In the genomic region with DNA sequence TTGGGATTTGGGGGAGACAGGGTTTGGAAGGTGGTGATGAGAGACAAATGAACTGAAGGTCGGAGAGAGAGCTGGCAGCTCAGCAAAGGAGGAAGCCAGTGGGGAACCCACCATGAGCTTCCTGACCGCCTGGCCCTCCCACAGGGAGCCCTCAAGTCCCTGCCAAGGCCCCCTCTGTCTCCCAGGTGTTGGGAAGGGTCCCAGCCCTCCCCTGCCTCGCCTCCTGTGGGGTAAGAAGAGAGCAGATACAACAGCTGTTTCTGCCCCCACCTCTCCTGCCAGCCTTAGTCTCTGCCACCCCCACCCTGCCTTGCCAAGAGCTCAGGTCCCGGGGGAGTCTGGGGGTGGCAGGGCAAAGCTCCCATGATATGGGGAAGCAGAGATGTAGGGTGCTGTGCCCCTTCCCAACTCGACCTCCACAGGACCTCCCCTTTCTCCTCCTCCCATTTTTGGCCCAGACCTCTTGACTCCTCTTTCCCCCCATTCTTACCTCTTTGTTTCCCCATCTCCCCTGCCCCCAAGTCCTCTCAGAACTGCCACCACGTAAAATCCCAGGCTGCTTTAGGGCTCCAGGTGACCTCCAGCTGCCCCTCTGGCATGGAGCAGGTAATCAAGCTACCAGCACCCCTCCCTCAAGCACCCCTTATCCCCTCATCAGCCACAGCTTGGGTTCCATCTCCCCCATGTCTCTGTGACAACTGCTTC, we compare ENCODE assay signal across 17 cellular contexts. TPM values are rescaled to one million over a fixed set of nuclear protein-coding genes. Genes with fewer than 3 reads are reported as not detected.
DNase-seq lines count a peak whose midpoint lies in the region; TF ChIP-seq lines count a peak whose summit lies in the region.
"Had no signal": no experiment of that assay in that cellular context is flagged by ENCODE, and none has a peak within 500 bp of the region (broad histone marks: within the 10 kb centered on the region; RNA-seq: fewer than 3 reads in every experiment).

No MANE protein-coding gene starts in this region.

- intact Hi-C loops in dendritic cell treated with granulocyte-macrophage colony-stimulating factor and Interleukin-4, amounts not matched to agents 40 ng/mL and 50 ng/mL, for 4 days (cut with micrococcal nuclease): no loop called here

- in situ Hi-C loops in GM23248 (cut with MboI): no loop called here

- H3K4me3 Mint-ChIP-seq in dendritic cell treated with granulocyte-macrophage colony-stimulating factor and Interleukin-4, amounts not matched to agents 40 ng/mL and 50 ng/mL, for 4 days: no peak overlapping the region
- no peak overlapping the region for H3K4me3 Mint-ChIP-seq in mesothelial cell of epicardium
- H3K4me3 Mint-ChIP-seq: CD8-positive, alpha-beta T cell had no signal

- DNase-seq in Karpas-422: no peak
- no peak for DNase-seq in mesothelial cell of epicardium (ENCODE audit: low spot score in 2 of 2, unreplicated experiment in 2 of 2)
- DNase-seq in substantia nigra (lab: John Stamatoyannopoulos, UW): peak in 1 of 49 donors; percentile 34
- no peak for DNase-seq in HUDEP-2 (lab: John Stamatoyannopoulos, UW; ENCODE audit: unreplicated experiment in 76 of 76)
- no peak for DNase-seq in GM23248
- DNase-seq in SHP77 treated with DMSO at 0.1 percent for 48 hours (lab: John Stamatoyannopoulos, UW): no peak
- DNase-seq in NCI-H526 (lab: John Stamatoyannopoulos, UW): no peak
- DNase-seq: adrenal gland; GF-D8; NK-92 treated with Interleukin-12 subunit alpha and Interleukin-12 subunit beta, amount 100 ng/mL, for 24 hours; stimulated activated CD4-positive, alpha-beta T cell treated with anti-CD3 and anti-CD28 coated beads, Interleukin-2, amount 100 ng/mL, for 24 hours had no signal

- H3K27ac ChIP-seq in Karpas-422 (ENCODE audit: low read length): no peak overlapping the region
- peak overlapping the region; percentile 78 for H3K27ac ChIP-seq in substantia nigra (ENCODE audit: low read depth, low read length, poor library complexity, severe bottlenecking)
- H3K27ac ChIP-seq in GM23248: no peak overlapping the region
- H3K27ac ChIP-seq: KMS-11, SJCRH30 had no signal

- H3K9ac ChIP-seq in Karpas-422 (ENCODE audit: low read length) (0 out of 2 replicates have a peak overlapping the region, but pooled peaks have one; percentile 36), GM23248 (no peak overlapping the region)
- H3K9ac ChIP-seq: KMS-11 had no signal

- H3K9me2 ChIP-seq in Karpas-422 (replicated peaks; ENCODE audit: insufficient read depth, low read length): no peaks in the 10 kb centered on the region
- no peaks in the 10 kb centered on the region for H3K9me2 ChIP-seq in GM23248 (ENCODE audit: insufficient read depth)

- peaks cover 2% of the 10 kb centered on the region for H3K36me3 Mint-ChIP-seq in dendritic cell treated with granulocyte-macrophage colony-stimulating factor and Interleukin-4, amounts not matched to agents 40 ng/mL and 50 ng/mL, for 4 days (ENCODE audit: low read depth)
- H3K36me3 Mint-ChIP-seq in mesothelial cell of epicardium: peaks cover 7% of the 10 kb centered on the region

- no peaks in the 10 kb centered on the region for H3K9me3 ChIP-seq in Karpas-422 (ENCODE audit: low read length)
- no peaks in the 10 kb centered on the region for H3K9me3 ChIP-seq in GM23248 (ENCODE audit: low read depth)
- H3K9me3 ChIP-seq: adrenal gland, prostate gland, SJCRH30 had no signal

- WGBS in GM23248 (ENCODE audit: low coverage in 1 of 2, low lambda C conversion rate in 2 of 2, missing lambda C conversion rate in 2 of 2), 2 experiments: 86 to 87% methylated on average over 6 of the region's 6 CpGs

- no peak overlapping the region for H2AFZ ChIP-seq in Karpas-422 (ENCODE audit: low read length)
- H2AFZ ChIP-seq in GM23248: no peak overlapping the region

- TF ChIP-seq CTCF in mesothelial cell of epicardium (IDR thresholded peaks at IDR 0.05; ENCODE audit: unreplicated experiment): no peak

- peaks cover 24% of the 10 kb centered on the region for H3K4me1 ChIP-seq in Karpas-422 (ENCODE audit: low read length)
- peaks cover 27% of the 10 kb centered on the region for H3K4me1 ChIP-seq in GM23248 (ENCODE audit: insufficient read depth)

- no peaks in the 10 kb centered on the region for H4K20me1 ChIP-seq in Karpas-422 (ENCODE audit: insufficient read depth, low read depth, low read length)
- H4K20me1 ChIP-seq in GM23248 (ENCODE audit: insufficient read depth): no peaks in the 10 kb centered on the region

- peak overlapping the region; percentile 23 for H3K27ac Mint-ChIP-seq in dendritic cell treated with granulocyte-macrophage colony-stimulating factor and Interleukin-4, amounts not matched to agents 40 ng/mL and 50 ng/mL, for 4 days
- H3K27ac Mint-ChIP-seq in mesothelial cell of epicardium: peak overlapping the region; percentile 3
- H3K27ac Mint-ChIP-seq: CD8-positive, alpha-beta T cell had no signal

- H3K36me3 ChIP-seq in Karpas-422 (ENCODE audit: insufficient read depth, low read length): no peaks in the 10 kb centered on the region
- peaks cover 15% of the 10 kb centered on the region; the same call in 1 of the 2 replicates for H3K36me3 ChIP-seq in GM23248 (ENCODE audit: low read depth)
- H3K36me3 ChIP-seq: adrenal gland, prostate gland had no signal

- peaks cover 91% of the 10 kb centered on the region for H3K4me1 Mint-ChIP-seq in dendritic cell treated with granulocyte-macrophage colony-stimulating factor and Interleukin-4, amounts not matched to agents 40 ng/mL and 50 ng/mL, for 4 days (ENCODE audit: low read depth)
- H3K4me1 Mint-ChIP-seq in mesothelial cell of epicardium: peaks cover 42% of the 10 kb centered on the region

- H3K27me3 Mint-ChIP-seq in dendritic cell treated with granulocyte-macrophage colony-stimulating factor and Interleukin-4, amounts not matched to agents 40 ng/mL and 50 ng/mL, for 4 days: peaks cover 23% of the 10 kb centered on the region
- no peaks in the 10 kb centered on the region for H3K27me3 Mint-ChIP-seq in mesothelial cell of epicardium (ENCODE audit: low read depth)

- no peaks in the 10 kb centered on the region for H3K79me2 ChIP-seq in Karpas-422 (ENCODE audit: low read length)
- peaks cover 31% of the 10 kb centered on the region for H3K79me2 ChIP-seq in GM23248 (ENCODE audit: insufficient read depth)

- H3K4me2 ChIP-seq in Karpas-422 (ENCODE audit: low read depth, low read length, poor library complexity, severe bottlenecking) (no peak overlapping the region), GM23248 (ENCODE audit: unreplicated experiment) (no peak overlapping the region)
- H3K4me2 ChIP-seq: KMS-11 had no signal

- no peak overlapping the region for H3K4me3 ChIP-seq in Karpas-422 (ENCODE audit: low read length)
- no peak overlapping the region for H3K4me3 ChIP-seq in GM23248
- H3K4me3 ChIP-seq: adrenal gland, prostate gland, SJCRH30 had no signal

- no peaks in the 10 kb centered on the region for H3K27me3 ChIP-seq in Karpas-422 (ENCODE audit: low read length)
- no peaks in the 10 kb centered on the region for H3K27me3 ChIP-seq in GM23248 (replicated peaks; ENCODE audit: insufficient read depth)
- H3K27me3 ChIP-seq: adrenal gland, SJCRH30 had no signal

- peaks cover 16% of the 10 kb centered on the region for H3F3A ChIP-seq in GM23248 (ENCODE audit: insufficient read depth)

- no peaks in the 10 kb centered on the region for H3K9me3 Mint-ChIP-seq in dendritic cell treated with granulocyte-macrophage colony-stimulating factor and Interleukin-4, amounts not matched to agents 40 ng/mL and 50 ng/mL, for 4 days
- H3K9me3 Mint-ChIP-seq in mesothelial cell of epicardium: no peaks in the 10 kb centered on the region
- H3K9me3 Mint-ChIP-seq: CD8-positive, alpha-beta T cell had no signal

RNA-seq across cellular contexts. Expression of a gene that starts 0.6 kb away (rescaled TPM):
- total RNA-seq in Karpas-422 (2014; rRNA removed; shearing (Covaris generic); ENCODE audit: low replicate concordance): 15.9 and 18.9 TPM in 2 replicates
- 0.58 to 0.59 TPM in 2 of 3 replicates, not detected in the other for total RNA-seq in mesothelial cell of epicardium
- total RNA-seq in GM23248 (2014; rRNA removed; shearing (Covaris generic)): not detected in 2 replicates
- polyA plus RNA-seq in GM23248 (2016; fragmentation: Nextera tagmentation; extraction: Ambion mirVana): 0.30 TPM in 1 of 2 replicates, not detected in the other
- total RNA-seq: CD8-positive, alpha-beta T cell; dermis microvascular lymphatic vessel endothelial cell had no signal

RNA-seq across cellular contexts. Expression of a gene that starts 1.5 kb away (rescaled TPM):
- total RNA-seq in Karpas-422 (2014; rRNA removed; shearing (Covaris generic); ENCODE audit: low replicate concordance): 13.4 and 21.5 TPM in 2 replicates
- total RNA-seq in mesothelial cell of epicardium: 46.6 to 58.5 TPM (median 54.5 TPM) in 3 replicates
- 127 and 159 TPM in 2 replicates for total RNA-seq in GM23248 (2014; rRNA removed; shearing (Covaris generic))
- 540 and 552 TPM in 2 replicates for polyA plus RNA-seq in GM23248 (2016; fragmentation: Nextera tagmentation; extraction: Ambion mirVana)

RNA-seq across cellular contexts. Expression of a gene that starts 5.1 kb away (rescaled TPM):
- total RNA-seq in Karpas-422 (2014; rRNA removed; shearing (Covaris generic); ENCODE audit: low replicate concordance): 62.1 and 64.6 TPM in 2 replicates
- total RNA-seq in mesothelial cell of epicardium: 108 to 114 TPM (median 111 TPM) in 3 replicates
- total RNA-seq in GM23248 (2014; rRNA removed; shearing (Covaris generic)): 26.9 and 37.8 TPM in 2 replicates
- 42.2 and 44.2 TPM in 2 replicates for polyA plus RNA-seq in GM23248 (2016; fragmentation: Nextera tagmentation; extraction: Ambion mirVana)

RNA-seq across cellular contexts. Expression of a gene that starts 12.7 kb away (rescaled TPM):
- total RNA-seq in Karpas-422 (2014; rRNA removed; shearing (Covaris generic); ENCODE audit: low replicate concordance): not detected in 2 replicates
- total RNA-seq in mesothelial cell of epicardium: 8.5 to 10.1 TPM (median 10.0 TPM) in 3 replicates
- total RNA-seq in GM23248 (2014; rRNA removed; shearing (Covaris generic)): 2.1 TPM in 1 of 2 replicates, not detected in the other
- polyA plus RNA-seq in GM23248 (2016; fragmentation: Nextera tagmentation; extraction: Ambion mirVana): 0.31 and 0.32 TPM in 2 replicates
- total RNA-seq: CD8-positive, alpha-beta T cell; SJCRH30 had no signal

RNA-seq across cellular contexts. Expression of a gene that starts 15.9 kb away (rescaled TPM):
- total RNA-seq in Karpas-422 (2014; rRNA removed; shearing (Covaris generic); ENCODE audit: low replicate concordance): not detected in 2 replicates
- total RNA-seq in mesothelial cell of epicardium: 22.1 to 24.8 TPM (median 22.4 TPM) in 3 replicates
- total RNA-seq in GM23248 (2014; rRNA removed; shearing (Covaris generic)): 495 and 615 TPM in 2 replicates
- polyA plus RNA-seq in GM23248 (2016; fragmentation: Nextera tagmentation; extraction: Ambion mirVana): 801 and 826 TPM in 2 replicates
- total RNA-seq: CD8-positive, alpha-beta T cell had no signal

Comparison
In these comparisons a context has a peak if more than half of its experiments do, and no peak if none do; other contexts are left out.
1. RNA of a gene that starts 0.6 kb away (total RNA-seq): 15.9 to 18.9 TPM in Karpas-422; 0.58 to 0.59 TPM in mesothelial cell of epicardium and not detected in GM23248; every median in the first group is over 10 times any median in the second.